8 cellular contexts compared by ENCODE assay signal in genomic region chr2:198374375-198375072, GRCh38.
DNase-seq lines count a peak whose midpoint lies in the region; ATAC-seq and TF ChIP-seq lines count a peak whose summit lies in the region.

No MANE protein-coding gene starts in this region.

- H3K27me3 Mint-ChIP-seq in activated T-cell treated with anti-CD3 and anti-CD28 coated beads, Interleukin-2, amount 50 U/mL, for 72 hours (ENCODE audit: low read depth) = peaks cover 23% of the 10 kb centered on the region

- no peaks in the 10 kb centered on the region for H3K4me1 Mint-ChIP-seq in activated T-cell treated with anti-CD3 and anti-CD28 coated beads, Interleukin-2, amount 50 U/mL, for 72 hours (ENCODE audit: low read depth)

- H3K9me3 Mint-ChIP-seq in activated T-cell treated with anti-CD3 and anti-CD28 coated beads, Interleukin-2, amount 50 U/mL, for 72 hours = no peaks in the 10 kb centered on the region

- no peak for ATAC-seq in activated T-cell treated with anti-CD3 and anti-CD28 coated beads, Interleukin-2, amount 50 U/mL, for 72 hours (replicated peaks in 1 of 2)
- ATAC-seq in HG02885 (IDR thresholded peaks at IDR 0.05; ENCODE audit: poor library complexity, unreplicated experiment) (no peak), HG03457 (IDR thresholded peaks at IDR 0.05; ENCODE audit: unreplicated experiment) (no peak)

- H3K36me3 Mint-ChIP-seq in activated T-cell treated with anti-CD3 and anti-CD28 coated beads, Interleukin-2, amount 50 U/mL, for 72 hours (ENCODE audit: insufficient read depth in 2 of 2) = no peaks in the 10 kb centered on the region

- DNase-seq in Ammon's horn (ENCODE audit: low spot score) = peak; percentile 74
- peak; percentile 29 for DNase-seq in NCI-H226
- DNase-seq in activated T-cell treated with anti-CD3 and anti-CD28 coated beads, Interleukin-2, amount 50 U/mL, for 72 hours = peak; percentile 31 to 42
- DNase-seq in inferior parietal cortex (ENCODE audit: extremely low spot score) = peak; percentile 78
- DNase-seq in stromal cell of bone marrow (ENCODE audit: low read depth) = peak; percentile 67

- TF ChIP-seq CTCF in GM12874 (IDR thresholded peaks at IDR 0.05; ENCODE audit: insufficient read depth, low read depth, low read length) = peak; percentile 68

- no peak overlapping the region for H3K4me3 Mint-ChIP-seq in activated T-cell treated with anti-CD3 and anti-CD28 coated beads, Interleukin-2, amount 50 U/mL, for 72 hours

- no peak overlapping the region for H3K27ac Mint-ChIP-seq in activated T-cell treated with anti-CD3 and anti-CD28 coated beads, Interleukin-2, amount 50 U/mL, for 72 hours
